ENCODE assay signal across 8 cellular contexts in the genomic region with DNA sequence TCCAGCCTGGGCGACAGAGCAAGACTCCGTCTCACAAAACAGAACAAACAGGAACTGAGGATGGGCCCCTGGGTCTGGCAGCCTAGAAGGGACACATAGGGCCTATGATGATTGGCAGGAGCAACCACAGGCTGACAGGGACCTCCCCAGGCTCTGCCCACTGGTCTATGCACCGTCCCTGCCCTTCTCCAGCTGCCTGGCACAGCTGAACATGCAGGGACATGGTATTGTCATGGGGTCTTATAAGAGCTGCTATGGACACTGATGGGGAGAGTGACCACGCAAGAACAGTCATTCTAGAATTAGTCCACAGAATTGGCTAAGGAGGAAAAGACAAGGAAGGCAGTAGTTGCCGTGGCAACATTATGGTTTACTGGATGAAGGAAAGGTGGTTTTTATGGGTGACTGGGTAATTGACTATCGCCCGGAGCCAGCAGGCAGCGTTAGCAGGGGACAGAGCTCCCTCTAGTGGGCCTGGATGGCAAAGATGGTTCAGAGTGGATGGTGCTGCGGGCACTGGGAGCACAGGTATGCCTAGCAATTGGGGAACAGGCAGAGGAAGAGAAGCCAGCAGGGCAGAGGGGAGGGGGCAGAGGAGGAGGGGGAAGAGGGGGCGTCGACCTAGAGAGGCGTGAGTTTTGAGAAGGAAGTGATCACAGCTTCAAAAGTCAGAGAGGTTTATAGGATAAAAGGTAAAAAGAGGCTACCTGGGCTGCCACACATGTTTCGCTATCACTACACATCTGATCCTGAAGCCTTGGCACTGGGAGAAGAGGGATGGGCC. TPM values are rescaled to one million over a fixed set of nuclear protein-coding genes. Genes with fewer than 3 reads are reported as not detected.
A peak's percentile ranks its signal among the peaks of the same experiment; 100 is the strongest.
DNase-seq lines count a peak whose midpoint lies in the region; ATAC-seq and TF ChIP-seq lines count a peak whose summit lies in the region.

No MANE protein-coding gene starts in this region.

- H3K4me3 ChIP-seq in Loucy (ENCODE audit: low read length, poor library complexity, severe bottlenecking), result no peak overlapping the region
- H3K4me3 ChIP-seq in Peyer's patch, result no peak overlapping the region
- no peak overlapping the region for H3K4me3 ChIP-seq in thoracic aorta

- H3K27ac ChIP-seq in Peyer's patch (no peak overlapping the region), thoracic aorta (no peak overlapping the region)

- no peaks in the 10 kb centered on the region for H3F3A ChIP-seq in Loucy (ENCODE audit: low read depth)

- no peak for TF ChIP-seq POLR2A in Peyer's patch (IDR thresholded peaks at IDR 0.05)

- H3K9me2 ChIP-seq in Loucy (replicated peaks; ENCODE audit: low read depth, low read length), result no peaks in the 10 kb centered on the region

- 0 out of 2 replicates have a peak overlapping the region, but pooled peaks have one; percentile 58 for H2AFZ ChIP-seq in Loucy (ENCODE audit: low read length)

- no peaks in the 10 kb centered on the region for H3K79me2 ChIP-seq in Loucy (ENCODE audit: insufficient read depth, low read length)

- H3K4me2 ChIP-seq in Loucy (ENCODE audit: low read depth, low read length, poor library complexity, severe bottlenecking), result peak overlapping the region; percentile 24

- H3K36me3 ChIP-seq in Loucy (ENCODE audit: insufficient read depth, low read length) (no peaks in the 10 kb centered on the region), Peyer's patch (no peaks in the 10 kb centered on the region), thoracic aorta (no peaks in the 10 kb centered on the region)

- peak; percentile 94 for TF ChIP-seq CTCF in Loucy (conservative IDR thresholded peaks at IDR 0.05; ENCODE audit: low read length)
- peak; percentile 49 to 93 (median 88) for TF ChIP-seq CTCF in Peyer's patch (IDR thresholded peaks at IDR 0.05)
- TF ChIP-seq CTCF in thoracic aorta (IDR thresholded peaks at IDR 0.05), result peak; percentile 75

- H3K9ac ChIP-seq in Loucy (ENCODE audit: low read depth, low read length, poor library complexity, severe bottlenecking), result no peak overlapping the region

- DNase-seq in COR-L47 (lab: John Stamatoyannopoulos, UW) (peak; percentile 66), Peyer's patch (peak; percentile 83 to 95 (median 85)), fibroblast of peridontal ligament (ENCODE audit: extremely low read depth) (peak; percentile 67), non-pigmented ciliary epithelial cell (ENCODE audit: low read depth) (peak; percentile 40), thoracic aorta (ENCODE audit: low spot score) (no peak)
- DNase-seq in activated T-cell treated with anti-CD3 and anti-CD28 coated beads, Interleukin-2, amount 50 U/mL, for 1 hour, result peak; percentile 83

- ATAC-seq in GM21515 (IDR thresholded peaks at IDR 0.05; ENCODE audit: unreplicated experiment) (peak; percentile 72), thoracic aorta (ENCODE audit: insufficient number of reproducible peaks, low FRiP score, low read depth) (no peak)

- no peaks in the 10 kb centered on the region for H3K9me3 ChIP-seq in Loucy (ENCODE audit: insufficient read depth, low read depth, low read length)
- H3K9me3 ChIP-seq in Peyer's patch, result no peaks in the 10 kb centered on the region
- no peaks in the 10 kb centered on the region for H3K9me3 ChIP-seq in thoracic aorta

- H4K20me1 ChIP-seq in Loucy (ENCODE audit: insufficient read depth, low read length, poor library complexity, severe bottlenecking), result no peaks in the 10 kb centered on the region

- no peaks in the 10 kb centered on the region for H3K27me3 ChIP-seq in Loucy (ENCODE audit: insufficient read depth, low read length, poor library complexity, severe bottlenecking)
- no peaks in the 10 kb centered on the region for H3K27me3 ChIP-seq in Peyer's patch
- H3K27me3 ChIP-seq in thoracic aorta (replicated peaks; ENCODE audit: insufficient read depth), result no peaks in the 10 kb centered on the region

- H3K4me1 ChIP-seq in Loucy (ENCODE audit: insufficient read depth, low read length, poor library complexity, severe bottlenecking) (peaks cover 2% of the 10 kb centered on the region), Peyer's patch (peaks cover 0 to 4% (median 0%) of the 10 kb centered on the region in 4 donors), thoracic aorta (ENCODE audit: control insufficient read depth in 1 of 2, low read depth in 2 of 2) (no peaks in the 10 kb centered on the region)

RNA-seq across cellular contexts. Expression of a gene that starts 7.8 kb away (rescaled TPM):
- total RNA-seq in Peyer's patch (10 to 100 TPM; 19.4 to 43.7 (median 38.3) TPM), thoracic aorta (10 to 100 TPM; 32.1 to 44.5 TPM)

RNA-seq across cellular contexts. Expression of a gene that starts 49.4 kb away (rescaled TPM):
- 1 to 10 TPM; 2.4 to 8.3 (median 3.3) TPM for total RNA-seq in Peyer's patch
- total RNA-seq in thoracic aorta, result 1,000 to 10,000 TPM in 1 of 2 donors, 100 to 1,000 TPM in 1; 542 to 1,009 TPM

RNA-seq across cellular contexts. Expression of a gene that starts 57.6 kb away (rescaled TPM):
- total RNA-seq in Peyer's patch (1,000 to 10,000 TPM in 1 of 4 donors, 100 to 1,000 TPM in 2, 10 to 100 TPM in 1; 64.4 to 1,011 (median 801) TPM), thoracic aorta (not detected)

Comparison
In these comparisons a context has a peak if more than half of its experiments do, and no peak if none do; other contexts are left out.
1. RNA of a gene that starts 49.4 kb away (total RNA-seq): 542 to 1,009 TPM in thoracic aorta; 2.4 to 8.3 TPM in Peyer's patch; every median in the first group is over 10 times any median in the second.
2. RNA of a gene that starts 57.6 kb away (total RNA-seq): 64.4 to 1,011 TPM in Peyer's patch; not detected in thoracic aorta; every median in the first group is over 10 times any median in the second.
3. Peak in every context shown above with its lines, with median percentiles within 50 percentile points of each other: CTCF ChIP-seq.